ENCODE assay signal across 8 cellular contexts in the genomic region with DNA sequence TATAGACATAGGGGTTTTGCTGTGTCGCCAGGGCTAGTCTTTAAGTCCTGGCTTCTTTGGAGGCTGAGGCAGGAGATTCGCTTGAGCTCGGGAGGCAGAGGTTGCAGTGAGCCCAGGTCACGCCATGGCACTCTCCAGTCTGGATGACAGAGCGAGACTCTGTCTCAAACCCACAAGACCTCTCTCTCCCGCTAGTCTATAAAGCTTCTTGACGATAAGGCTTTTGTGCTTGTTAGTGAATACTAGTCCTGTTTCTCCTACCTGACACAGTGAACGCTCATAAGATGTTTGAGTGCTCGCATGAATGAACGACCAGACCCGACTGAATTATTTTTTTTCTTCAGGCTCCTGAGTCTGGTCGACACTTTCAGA. TPM values are rescaled to one million over a fixed set of nuclear protein-coding genes. Genes with fewer than 3 reads are reported as not detected.
DNase-seq lines count a peak whose midpoint lies in the region; ATAC-seq and TF ChIP-seq lines count a peak whose summit lies in the region.

No MANE protein-coding gene starts in this region.

- no peak overlapping the region for H3K14ac ChIP-seq in trophoblast cell (ENCODE audit: low read length)

- H4K91ac ChIP-seq in trophoblast cell (ENCODE audit: low read depth, low read length): peak overlapping the region; percentile 29

- H2BK5ac ChIP-seq in trophoblast cell (ENCODE audit: low read depth, low read length, poor library complexity): no peak overlapping the region

- peak overlapping the region; percentile 83 for H3K4me2 ChIP-seq in trophoblast cell (ENCODE audit: low read length)

- H3K36me3 ChIP-seq in esophagus (ENCODE audit: control insufficient read depth in 2 of 2, insufficient read depth in 2 of 2, low read length in 1 of 2) (peaks cover 0 to 4% of the 10 kb centered on the region in 2 donors), trophoblast cell (ENCODE audit: control insufficient read depth in 1 of 2, insufficient read depth in 2 of 2, low read length in 2 of 2) (peaks cover 1 to 9% of the 10 kb centered on the region in 2 experiments)

- H3K27ac ChIP-seq in esophagus (ENCODE audit: low read depth in 2 of 2, low read length in 1 of 2): peak overlapping the region; percentile 92 to 97
- H3K27ac ChIP-seq in trophoblast cell (ENCODE audit: low read depth, low read length): peak overlapping the region; percentile 45

- WGBS in esophagus, 2 donors: 3 to 5% methylated on average over 12 of the region's 12 CpGs
- no CpG with 5 or more reads among the region's 12 CpGs for WGBS in trophoblast cell (ENCODE audit: extremely low coverage, insufficient coverage, insufficient read length)

- H2BK120ac ChIP-seq in trophoblast cell (ENCODE audit: insufficient read depth, low read length, poor library complexity): no peak overlapping the region

- peaks cover 29% of the 10 kb centered on the region for H3K4me1 Mint-ChIP-seq in T-helper 17 cell

- peak overlapping the region; percentile 32 for H2AFZ ChIP-seq in trophoblast cell (ENCODE audit: insufficient read depth, low read length, poor library complexity)

- H3K4me1 ChIP-seq in esophagus (ENCODE audit: control insufficient read depth in 2 of 2, insufficient read depth in 2 of 2, low read length in 1 of 2) (no peaks in the 10 kb centered on the region), trophoblast cell (ENCODE audit: control insufficient read depth in 1 of 2, insufficient read depth in 2 of 2, low read length in 2 of 2) (peaks cover 0 to 2% of the 10 kb centered on the region in 2 experiments)

- peak overlapping the region; percentile 99 for H3K4me3 Mint-ChIP-seq in T-helper 17 cell

- H2AK5ac ChIP-seq in trophoblast cell (ENCODE audit: low read length): no peak overlapping the region

- no peak for DNase-seq in activated CD4-positive, CD25-positive, alpha-beta regulatory T cell (lab: John Stamatoyannopoulos, UW)
- DNase-seq in T-helper 17 cell (no peak), trophoblast cell (peak in 1 of 2 donors; percentile 9), GM13976 (ENCODE audit: low spot score) (no peak), NCI-H446 (lab: John Stamatoyannopoulos, UW) (no peak)

- H3K23ac ChIP-seq in trophoblast cell (ENCODE audit: low read length): no peak overlapping the region

- H3K27me3 Mint-ChIP-seq in T-helper 17 cell: no peaks in the 10 kb centered on the region

- peak overlapping the region; percentile 67 for H4K8ac ChIP-seq in trophoblast cell (ENCODE audit: low read depth, low read length)

- H3K79me2 ChIP-seq in trophoblast cell (ENCODE audit: control insufficient read depth, insufficient read depth, low read length, poor library complexity): peaks cover 19% of the 10 kb centered on the region

- H3K4me3 ChIP-seq in esophagus (ENCODE audit: low read depth in 1 of 2, low read length in 2 of 2) (peak overlapping the region; percentile 96 to 100), trophoblast cell (ENCODE audit: low read depth, low read length) (peak overlapping the region; percentile 98)

- no peak for TF ChIP-seq CTCF in GM13976 (IDR thresholded peaks at IDR 0.05; ENCODE audit: borderline replicate concordance, control extremely low read depth, extremely low read depth, insufficient read depth, missing control alignments)

- peak overlapping the region; percentile 98 for H3K27ac Mint-ChIP-seq in T-helper 17 cell

- H3K9me3 ChIP-seq in T-helper 17 cell (ENCODE audit: control insufficient read depth, low read length, poor library complexity, severe bottlenecking) (no peaks in the 10 kb centered on the region), esophagus (ENCODE audit: control insufficient read depth in 2 of 2, insufficient read depth in 1 of 2, low read depth in 1 of 2, low read length in 1 of 2) (no peaks in the 10 kb centered on the region), trophoblast cell (ENCODE audit: insufficient read depth, low read depth, low read length) (peaks cover 2% of the 10 kb centered on the region)

- H3K27me3 ChIP-seq in esophagus (ENCODE audit: control insufficient read depth in 1 of 2, insufficient read depth in 2 of 2, low read length in 2 of 2): no peaks in the 10 kb centered on the region
- H3K27me3 ChIP-seq in trophoblast cell (ENCODE audit: insufficient read depth, low read length): no peaks in the 10 kb centered on the region

- H3K18ac ChIP-seq in trophoblast cell (ENCODE audit: low read length): no peak overlapping the region

- H3K79me1 ChIP-seq in trophoblast cell (ENCODE audit: low read length): peaks cover 4% of the 10 kb centered on the region

- no peak overlapping the region for H3K4ac ChIP-seq in trophoblast cell (ENCODE audit: low read depth, low read length)

- peaks cover 2% of the 10 kb centered on the region for H3K36me3 Mint-ChIP-seq in T-helper 17 cell (ENCODE audit: low read depth)

- peak overlapping the region; percentile 84 for H3K9ac ChIP-seq in trophoblast cell (ENCODE audit: low read length)

- in situ Hi-C loops in GM13976 (cut with MboI; ENCODE audit: low sequenced_read_pairs, unreplicated experiment): no loop called here

- peak; percentile 9 to 15 for ATAC-seq in activated CD4-positive, CD25-positive, alpha-beta regulatory T cell treated with anti-CD3 and anti-CD28 coated beads, Interleukin-2, amount 50 U/mL, for 24 hours
- ATAC-seq in HG02973 (IDR thresholded peaks at IDR 0.05; ENCODE audit: unreplicated experiment) (peak; percentile 8), T-helper 17 cell (peak; percentile 12)

- H4K12ac ChIP-seq in trophoblast cell (ENCODE audit: low read depth, low read length): peak overlapping the region; percentile 28

- H2BK12ac ChIP-seq in trophoblast cell (ENCODE audit: low read length): no peak overlapping the region

RNA-seq across cellular contexts. Expression of a gene that starts 0.6 kb away (rescaled TPM):
- total RNA-seq in T-helper 17 cell: 100 to 1,000 TPM; 130 to 134 TPM
- 10 to 100 TPM; 12.3 to 36.3 TPM for polyA plus RNA-seq in esophagus
- polyA plus RNA-seq in trophoblast cell (2013): 117 and 122 TPM in 2 replicates

RNA-seq across cellular contexts. Expression of a gene that starts 33.2 kb away (rescaled TPM):
- 1 to 10 TPM; 4.6 to 5.5 TPM for total RNA-seq in T-helper 17 cell
- 10 to 100 TPM in 1 of 2 donors, 1 to 10 TPM in 1; 7.1 to 10.3 TPM for polyA plus RNA-seq in esophagus
- polyA plus RNA-seq in trophoblast cell (2013): 17.9 and 18.2 TPM in 2 replicates

RNA-seq across cellular contexts. Expression of a gene that starts 54.3 kb away (rescaled TPM):
- total RNA-seq in T-helper 17 cell: 10 to 100 TPM; 37.6 to 40.8 TPM
- polyA plus RNA-seq in esophagus: 10 to 100 TPM in 1 of 2 donors, 1 to 10 TPM in 1; 8.8 to 20.4 TPM
- polyA plus RNA-seq in trophoblast cell (2013): 31.1 and 31.4 TPM in 2 replicates
